28 cellular contexts compared by ENCODE assay signal in genomic region chr20:52217689-52218395, GRCh38.
"Had no signal": no experiment of that assay in that cellular context is flagged by ENCODE, and none has a peak within 500 bp of the region (broad histone marks: within the 10 kb centered on the region; RNA-seq: fewer than 3 reads in every experiment).

No MANE protein-coding gene starts in this region.

- ATAC-seq: activated CD4-positive, alpha-beta T cell treated with anti-CD3 and anti-CD28 coated beads for 36 hours; activated naive CD4-positive, alpha-beta T cell treated with anti-CD3 and anti-CD28 coated beads, Interleukin-2, amount 50 U/mL, for 72 hours; activated T-cell treated with anti-CD3 and anti-CD28 coated beads, Interleukin-2, amount 50 U/mL, for 72 hours; heart right ventricle; naive thymus-derived CD8-positive, alpha-beta T cell; psoas muscle; stimulated activated effector memory CD8-positive, alpha-beta T cell treated with anti-CD3 and anti-CD28 coated beads, Interleukin-12 subunit alpha, Interleukin-12 subunit beta, amount 100 ng/mL, for 72 hours; stimulated activated naive CD8-positive, alpha-beta T cell treated with anti-CD3 and anti-CD28 coated beads, Interleukin-15, amount 100 ng/mL, for 72 hours; upper lobe of right lung had no signal

- H3K4me1 ChIP-seq: esophagus squamous epithelium, heart right ventricle, parathyroid adenoma, psoas muscle, sigmoid colon, thyroid gland, upper lobe of right lung had no signal

- H2AFZ ChIP-seq: parathyroid adenoma had no signal

- H3K4me3 ChIP-seq: esophagus squamous epithelium, heart right ventricle, psoas muscle, sigmoid colon, thyroid gland, upper lobe of right lung had no signal

- H3K9ac ChIP-seq: parathyroid adenoma had no signal

- H3K27ac Mint-ChIP-seq: activated CD4-positive, alpha-beta T cell treated with anti-CD3 and anti-CD28 coated beads for 36 hours; activated naive CD4-positive, alpha-beta T cell treated with anti-CD3 and anti-CD28 coated beads, Interleukin-2, amount 50 U/mL, for 72 hours; activated T-cell treated with anti-CD3 and anti-CD28 coated beads, Interleukin-2, amount 50 U/mL, for 72 hours; memory B cell; naive thymus-derived CD8-positive, alpha-beta T cell; stimulated activated effector memory CD8-positive, alpha-beta T cell treated with anti-CD3 and anti-CD28 coated beads, Interleukin-12 subunit alpha, Interleukin-12 subunit beta, amount 100 ng/mL, for 72 hours; stimulated activated naive CD8-positive, alpha-beta T cell treated with anti-CD3 and anti-CD28 coated beads, Interleukin-15, amount 100 ng/mL, for 72 hours had no signal

- H3K27me3 ChIP-seq: esophagus squamous epithelium, sigmoid colon, thyroid gland, upper lobe of right lung had no signal

- H3K27ac ChIP-seq: esophagus squamous epithelium, heart right ventricle, parathyroid adenoma, psoas muscle, sigmoid colon, thyroid gland, upper lobe of right lung had no signal

- FAIRE-seq: bronchial epithelial cell, colon, small intestine had no signal

- H3K4me1 Mint-ChIP-seq: activated CD4-positive, alpha-beta T cell treated with anti-CD3 and anti-CD28 coated beads for 36 hours; central memory CD8-positive, alpha-beta T cell; memory B cell; naive thymus-derived CD8-positive, alpha-beta T cell; neural crest cell; stimulated activated effector memory CD8-positive, alpha-beta T cell treated with anti-CD3 and anti-CD28 coated beads, Interleukin-12 subunit alpha, Interleukin-12 subunit beta, amount 100 ng/mL, for 72 hours; stimulated activated naive CD8-positive, alpha-beta T cell treated with anti-CD3 and anti-CD28 coated beads, Interleukin-15, amount 100 ng/mL, for 72 hours had no signal

- H3K9me3 ChIP-seq: thyroid gland, upper lobe of right lung had no signal

- H3K4me3 Mint-ChIP-seq: activated CD4-positive, alpha-beta T cell treated with anti-CD3 and anti-CD28 coated beads for 36 hours; activated T-cell treated with anti-CD3 and anti-CD28 coated beads, Interleukin-2, amount 50 U/mL, for 72 hours; central memory CD8-positive, alpha-beta T cell; memory B cell; naive thymus-derived CD8-positive, alpha-beta T cell; neural crest cell; stimulated activated effector memory CD8-positive, alpha-beta T cell treated with anti-CD3 and anti-CD28 coated beads, Interleukin-12 subunit alpha, Interleukin-12 subunit beta, amount 100 ng/mL, for 72 hours; stimulated activated naive CD8-positive, alpha-beta T cell treated with anti-CD3 and anti-CD28 coated beads, Interleukin-15, amount 100 ng/mL, for 72 hours had no signal

- H3K79me2 ChIP-seq: parathyroid adenoma had no signal

- H3K36me3 ChIP-seq: esophagus squamous epithelium, heart right ventricle, sigmoid colon, thyroid gland, upper lobe of right lung had no signal

- DNase-seq: activated CD4-positive, alpha-beta T cell treated with anti-CD3 and anti-CD28 coated beads for 36 hours; activated CD4-positive, CD25-positive, alpha-beta regulatory T cell; activated naive CD4-positive, alpha-beta T cell; activated T-cell treated with anti-CD3 and anti-CD28 coated beads for 4 hours; activated T-cell treated with anti-CD3 and anti-CD28 coated beads, Interleukin-2, amount 50 U/mL, for 72 hours; dermis blood vessel endothelial cell; effector CD4-positive, alpha-beta T cell; esophagus squamous epithelium; foreskin melanocyte; heart right ventricle; midbrain; naive thymus-derived CD8-positive, alpha-beta T cell; occipital lobe; psoas muscle; sigmoid colon; small intestine; stimulated activated CD4-positive, alpha-beta T cell treated with anti-CD3 and anti-CD28 coated beads, Interleukin-4, amount 100 ng/mL, for 24 hours; stimulated activated naive CD8-positive, alpha-beta T cell treated with anti-CD3 and anti-CD28 coated beads, Interleukin-15, amount 100 ng/mL, for 72 hours; thyroid gland; upper lobe of right lung had no signal

- H3K36me3 Mint-ChIP-seq: stimulated activated effector memory CD8-positive, alpha-beta T cell treated with anti-CD3 and anti-CD28 coated beads, Interleukin-12 subunit alpha, Interleukin-12 subunit beta, amount 100 ng/mL, for 72 hours had no signal
